In genomic region chr6:18314317-18314997, GRCh38 we compare ENCODE assay signal across 22 cellular contexts.
"Had no signal": no experiment of that assay in that cellular context is flagged by ENCODE, and none has a peak within 500 bp of the region (broad histone marks: within the 10 kb centered on the region; RNA-seq: fewer than 3 reads in every experiment).

No MANE protein-coding gene starts in this region.

- H3K9ac ChIP-seq: neural progenitor cell had no signal

- H3K27ac Mint-ChIP-seq: natural killer cell; neural progenitor cell; stimulated activated effector memory CD8-positive, alpha-beta T cell treated with anti-CD3 and anti-CD28 coated beads, Interleukin-12 subunit alpha, Interleukin-12 subunit beta, amount 100 ng/mL, for 72 hours; stimulated activated naive CD8-positive, alpha-beta T cell treated with anti-CD3 and anti-CD28 coated beads, Interleukin-15, Interleukin-2, amounts not matched to agents 100 ng/mL and 50 ng/mL, for 24 hours had no signal

- H3K9me3 Mint-ChIP-seq: natural killer cell had no signal

- ATAC-seq: gastroesophageal sphincter; mucosa of descending colon; natural killer cell; right cardiac atrium; stimulated activated effector memory CD8-positive, alpha-beta T cell treated with anti-CD3 and anti-CD28 coated beads, Interleukin-12 subunit alpha, Interleukin-12 subunit beta, amount 100 ng/mL, for 72 hours; upper lobe of right lung had no signal

- H3K4me3 Mint-ChIP-seq: natural killer cell; neural progenitor cell; stimulated activated effector memory CD8-positive, alpha-beta T cell treated with anti-CD3 and anti-CD28 coated beads, Interleukin-12 subunit alpha, Interleukin-12 subunit beta, amount 100 ng/mL, for 72 hours; stimulated activated naive CD8-positive, alpha-beta T cell treated with anti-CD3 and anti-CD28 coated beads, Interleukin-15, Interleukin-2, amounts not matched to agents 100 ng/mL and 50 ng/mL, for 24 hours had no signal

- H3K36me3 ChIP-seq: esophagus squamous epithelium, gastroesophageal sphincter, left ventricle myocardium inferior, neural progenitor cell, ovary, tibial artery, upper lobe of right lung, vagina had no signal

- H3K4me1 Mint-ChIP-seq: natural killer cell; stimulated activated effector memory CD8-positive, alpha-beta T cell treated with anti-CD3 and anti-CD28 coated beads, Interleukin-12 subunit alpha, Interleukin-12 subunit beta, amount 100 ng/mL, for 72 hours had no signal

- H3K27ac ChIP-seq: esophagus squamous epithelium, gastroesophageal sphincter, left ventricle myocardium inferior, neural progenitor cell, ovary, tibial artery, upper lobe of right lung, vagina had no signal

- H3K4me3 ChIP-seq: dorsolateral prefrontal cortex, esophagus squamous epithelium, gastroesophageal sphincter, left ventricle myocardium inferior, mucosa of descending colon, neural progenitor cell, ovary, tibial artery, upper lobe of right lung, vagina had no signal

- H3K36me3 Mint-ChIP-seq: natural killer cell; neural progenitor cell; stimulated activated effector memory CD8-positive, alpha-beta T cell treated with anti-CD3 and anti-CD28 coated beads, Interleukin-12 subunit alpha, Interleukin-12 subunit beta, amount 100 ng/mL, for 72 hours had no signal

- DNase-seq: cortex of kidney; dorsolateral prefrontal cortex; effector CD8-positive, alpha-beta T cell; esophagus squamous epithelium; foreskin fibroblast; glutamatergic neuron; islet precursor cell; left ventricle myocardium inferior; mucosa of descending colon; natural killer cell; nucleus accumbens; ovary; right cardiac atrium; stimulated activated CD4-positive, alpha-beta T cell treated with anti-CD3 and anti-CD28 coated beads, Interleukin-4, amount 100 ng/mL, for 1 hour; stimulated activated CD8-positive, alpha-beta memory T cell treated with anti-CD3 and anti-CD28 coated beads, Interleukin-4, amount 100 ng/mL, for 48 hours; tibial artery; upper lobe of right lung had no signal

- H3K27me3 ChIP-seq: dorsolateral prefrontal cortex, esophagus squamous epithelium, gastroesophageal sphincter, neural progenitor cell, ovary, tibial artery, upper lobe of right lung, vagina had no signal

- H2AFZ ChIP-seq: neural progenitor cell had no signal

- H3K9me3 ChIP-seq: esophagus squamous epithelium, gastroesophageal sphincter, left ventricle myocardium inferior, mucosa of descending colon, ovary, tibial artery, upper lobe of right lung, vagina had no signal

- H3K4me2 ChIP-seq: neural progenitor cell had no signal

- H3K4me1 ChIP-seq: esophagus squamous epithelium, gastroesophageal sphincter, left ventricle myocardium inferior, neural progenitor cell, tibial artery, upper lobe of right lung, vagina had no signal
